ENCODE assay signal across 8 cellular contexts in the genomic region with DNA sequence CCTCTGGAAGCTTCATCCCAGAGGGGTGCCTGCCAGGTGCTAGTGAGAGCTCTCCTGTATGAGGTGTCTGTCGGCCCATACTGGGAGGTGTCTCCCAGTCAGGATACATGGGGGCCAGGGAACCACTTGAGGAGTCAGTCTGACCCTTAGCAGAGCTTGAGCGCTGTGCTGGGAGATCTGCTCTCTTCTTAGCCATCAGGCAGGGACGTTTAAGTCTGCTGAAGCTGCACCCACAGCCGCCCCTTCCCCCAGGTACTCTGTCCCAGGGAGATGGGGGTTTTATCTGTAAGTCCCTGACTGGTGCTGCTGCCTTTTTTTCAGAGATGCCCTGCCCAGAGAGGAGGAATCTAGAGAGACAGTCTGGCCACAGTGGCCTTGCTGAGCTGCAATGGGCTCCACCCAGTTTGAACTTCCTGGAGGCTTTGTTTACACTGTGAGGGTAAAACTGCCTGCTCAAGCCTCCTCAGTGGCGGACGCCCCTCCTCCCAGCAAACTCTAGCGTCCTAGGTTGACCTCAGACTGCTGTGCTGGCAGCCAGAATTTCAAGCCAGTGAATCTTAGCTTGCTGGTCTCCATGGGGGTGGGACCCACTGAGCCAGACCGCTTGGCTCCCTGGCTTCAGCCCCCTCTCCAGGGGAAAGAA.
DNase-seq lines count a peak whose midpoint lies in the region; ATAC-seq, FAIRE-seq and TF ChIP-seq lines count a peak whose summit lies in the region.
"Not testable (repeated sequence)": the region's sequence is repeated elsewhere in the genome, so short reads cannot be mapped to it uniquely, and the experiment has no call there.

No MANE protein-coding gene starts in this region.

- peaks cover 14% of the 10 kb centered on the region for H3K4me1 Mint-ChIP-seq in activated CD8-positive, alpha-beta T cell treated with anti-CD3 and anti-CD28 coated beads for 36 hours (ENCODE audit: low read depth)

- H3K36me3 ChIP-seq in GM23248 (ENCODE audit: low read depth); body of pancreas (replicated peaks in 1 of 2; ENCODE audit: insufficient read depth in 1 of 2, low read depth in 2 of 2); kidney (ENCODE audit: control insufficient read depth in 1 of 2, insufficient read depth in 2 of 2, low read length in 2 of 2); pancreas; upper lobe of right lung: not testable (repeated sequence)

- H3K79me2 ChIP-seq in GM23248 (ENCODE audit: insufficient read depth), result not testable (repeated sequence)

- not testable (repeated sequence) for FAIRE-seq in kidney (lab: Jason Lieb, UNC); pancreas (lab: Jason Lieb, UNC)

- H3K27me3 Mint-ChIP-seq in activated CD8-positive, alpha-beta T cell treated with anti-CD3 and anti-CD28 coated beads for 36 hours, result not testable (repeated sequence)

- peak overlapping the region; percentile 46 for H3K27ac Mint-ChIP-seq in activated CD8-positive, alpha-beta T cell treated with anti-CD3 and anti-CD28 coated beads for 36 hours

- 0 out of 2 replicates have a peak overlapping the region, but pooled peaks have one; percentile 20 for H2AFZ ChIP-seq in GM23248

- not testable (repeated sequence) for H3F3A ChIP-seq in GM23248 (ENCODE audit: insufficient read depth)

- not testable (repeated sequence) for TF ChIP-seq POLR2A in body of pancreas (IDR thresholded peaks at IDR 0.05)

- H3K9me3 Mint-ChIP-seq in activated CD8-positive, alpha-beta T cell treated with anti-CD3 and anti-CD28 coated beads for 36 hours, result peaks cover 15% of the 10 kb centered on the region

- not testable (repeated sequence) for H3K4me3 ChIP-seq in GM23248; body of pancreas; kidney (ENCODE audit: low read length in 2 of 2); pancreas; upper lobe of right lung

- 54 to 56% methylated on average over 8 of the region's 8 CpGs for WGBS in GM23248 (ENCODE audit: low coverage in 1 of 2, low lambda C conversion rate in 2 of 2, missing lambda C conversion rate in 2 of 2), 2 experiments
- 50 to 54% methylated on average over 8 of the region's 8 CpGs for WGBS in body of pancreas, 2 donors
- 52% methylated on average over 8 of the region's 8 CpGs for WGBS in pancreas, 2 donors

- H3K9me2 ChIP-seq in GM23248 (ENCODE audit: insufficient read depth), result not testable (repeated sequence)

- H4K20me1 ChIP-seq in GM23248 (ENCODE audit: insufficient read depth), result not testable (repeated sequence)

- H3K27me3 ChIP-seq in GM23248 (replicated peaks; ENCODE audit: insufficient read depth); body of pancreas; pancreas; upper lobe of right lung: not testable (repeated sequence)

- H3K4me1 ChIP-seq in GM23248 (ENCODE audit: insufficient read depth); body of pancreas; kidney (ENCODE audit: control insufficient read depth in 1 of 2, insufficient read depth in 1 of 2, low read depth in 1 of 2, low read length in 2 of 2); pancreas; upper lobe of right lung: not testable (repeated sequence)

- H3K27ac ChIP-seq in GM23248; body of pancreas; kidney (ENCODE audit: low read depth in 2 of 2, low read length in 2 of 2); pancreas; upper lobe of right lung: not testable (repeated sequence)

- in situ Hi-C loops in GM23248 (cut with MboI), result not testable (repeated sequence)

- CTCF ChIA-PET in activated CD8-positive, alpha-beta T cell treated with anti-CD3 and anti-CD28 coated beads for 36 hours (lab: Charles Lee), result interaction anchor here (0.9 kb wide), 1 partner anchor 10 kb away, joined by 3 read pairs; no protein-coding TSS in a partner anchor

- not testable (repeated sequence) for H3K4me2 ChIP-seq in GM23248 (ENCODE audit: unreplicated experiment)

- not testable (repeated sequence) for TF ChIP-seq CTCF in activated CD8-positive, alpha-beta T cell treated with anti-CD3 and anti-CD28 coated beads for 36 hours (IDR thresholded peaks at IDR 0.05); body of pancreas (IDR thresholded peaks at IDR 0.05); kidney (IDR thresholded peaks at IDR 0.05; ENCODE audit: borderline replicate concordance, extremely low read depth, insufficient read depth); pancreas (IDR thresholded peaks at IDR 0.05); upper lobe of right lung (IDR thresholded peaks at IDR 0.05)

- H3K36me3 Mint-ChIP-seq in activated CD8-positive, alpha-beta T cell treated with anti-CD3 and anti-CD28 coated beads for 36 hours (ENCODE audit: low read depth), result not testable (repeated sequence)

- not testable (repeated sequence) for H3K9me3 ChIP-seq in GM23248 (ENCODE audit: low read depth); body of pancreas; kidney (ENCODE audit: control insufficient read depth in 1 of 2, low read length in 2 of 2); pancreas; upper lobe of right lung

- intact Hi-C loops in activated CD8-positive, alpha-beta T cell treated with anti-CD3 and anti-CD28 coated beads for 36 hours (cut with micrococcal nuclease); body of pancreas (cut with DNase I); kidney (cut with DNase I); pancreas (cut with DNase I); upper lobe of right lung (cut with DNase I): not testable (repeated sequence)

- not testable (repeated sequence) for H3K9ac ChIP-seq in GM23248; kidney (ENCODE audit: low read length in 2 of 2)

- POLR2A ChIA-PET in activated CD8-positive, alpha-beta T cell treated with anti-CD3 and anti-CD28 coated beads for 36 hours (lab: Charles Lee), result not testable (repeated sequence)

- not testable (repeated sequence) for H3K4me3 Mint-ChIP-seq in activated CD8-positive, alpha-beta T cell treated with anti-CD3 and anti-CD28 coated beads for 36 hours

- DNase-seq in GM23248, result not testable (repeated sequence)
- DNase-seq in NCI-H510A (lab: John Stamatoyannopoulos, UW) (peak; percentile 38), SK-N-DZ (ENCODE audit: low spot score) (peak; percentile 29), body of pancreas (peak; percentile 34 to 61 (median 43)), kidney (peak; percentile 70), pancreas (peak in 4 of 6 donors; percentile 20 to 55 (median 30)), upper lobe of right lung (peak; percentile 75)
- peak; percentile 32 for DNase-seq in activated CD8-positive, alpha-beta T cell treated with anti-CD3 and anti-CD28 coated beads for 36 hours

- peak; percentile 45 for ATAC-seq in activated CD8-positive, alpha-beta T cell treated with anti-CD3 and anti-CD28 coated beads for 36 hours
- ATAC-seq in body of pancreas (peak; percentile 62), pancreas (peak in 3 of 4 donors; percentile 67 to 91 (median 69)), upper lobe of right lung (peak; percentile 84)
